Comparison of ENCODE assay signal across 7 cellular contexts in the genomic region with DNA sequence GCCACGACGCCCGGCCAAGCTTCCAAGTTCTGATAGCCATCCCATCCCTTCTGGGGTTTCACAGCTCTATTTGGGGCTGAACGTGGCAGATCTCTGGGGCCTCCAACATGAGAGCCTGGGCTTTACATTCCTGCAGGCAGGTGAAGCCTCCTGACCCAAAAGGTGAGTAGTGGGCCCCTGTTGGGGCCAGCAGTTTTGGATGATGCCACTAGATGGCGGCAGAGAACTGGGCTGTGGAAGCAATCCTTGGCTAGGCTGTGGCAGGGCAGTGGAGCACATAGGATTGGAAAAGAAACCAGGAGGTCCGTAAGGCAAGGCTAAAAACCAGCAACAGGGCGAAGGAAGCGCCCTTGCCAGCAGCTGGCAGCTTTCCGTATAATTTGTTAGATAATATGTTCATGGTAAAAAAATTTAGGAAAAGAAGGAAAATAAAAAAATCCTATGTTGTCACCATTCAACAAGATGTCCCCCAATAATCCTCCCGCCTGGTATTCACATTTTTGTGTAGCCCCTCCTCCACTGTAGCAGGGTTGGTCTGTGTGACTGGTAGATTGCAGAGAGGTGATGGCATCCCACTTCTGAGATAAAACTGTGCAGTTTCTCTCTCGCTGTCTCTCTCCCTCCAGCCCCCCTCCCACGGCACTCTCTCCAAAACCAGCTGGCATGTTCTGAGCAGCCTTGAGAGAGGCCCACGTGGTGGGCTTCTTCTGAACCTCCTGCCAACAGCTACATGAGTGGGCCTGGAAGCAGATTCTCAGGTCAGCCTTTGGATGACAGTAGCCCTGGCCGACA. TPM values are rescaled to one million over a fixed set of nuclear protein-coding genes. Genes with fewer than 3 reads are reported as not detected.
A peak's percentile ranks its signal among the peaks of the same experiment; 100 is the strongest.
DNase-seq lines count a peak whose midpoint lies in the region; FAIRE-seq and TF ChIP-seq lines count a peak whose summit lies in the region.

No MANE protein-coding gene starts in this region.

- POLR2A ChIA-PET in HEK293T (lab: Yijun Ruan, JAX), result no interaction called here

- no peaks in the 10 kb centered on the region for H3K4me1 ChIP-seq in kidney (ENCODE audit: control insufficient read depth in 1 of 2, insufficient read depth in 1 of 2, low read depth in 1 of 2, low read length in 2 of 2)

- H3K27ac ChIP-seq in WERI-Rb-1 (no peak overlapping the region), kidney (ENCODE audit: low read depth in 2 of 2, low read length in 2 of 2) (no peak overlapping the region)

- FAIRE-seq in bronchial epithelial cell (lab: Jason Lieb, UNC), result no peak
- no peak for FAIRE-seq in kidney (lab: Jason Lieb, UNC)

- peak; percentile 62 for DNase-seq in GM12865 (ENCODE audit: low read depth)
- peak; percentile 84 for DNase-seq in HEK293T (ENCODE audit: extremely low spot score)
- peak; percentile 64 for DNase-seq in NCI-H1694 (lab: John Stamatoyannopoulos, UW)
- peak; percentile 72 for DNase-seq in WERI-Rb-1
- DNase-seq in bronchial epithelial cell (ENCODE audit: low read depth), result peak; percentile 38
- peak; percentile 75 for DNase-seq in kidney
- peak; percentile 39 for DNase-seq in stimulated activated CD4-positive, alpha-beta T cell treated with anti-CD3 and anti-CD28 coated beads, Interleukin-2, amount 100 ng/mL, for 4 hours (ENCODE audit: low read depth)

- peak; percentile 96 for TF ChIP-seq CTCF in GM12865 (IDR thresholded peaks at IDR 0.05; ENCODE audit: insufficient read depth, low read depth, low read length, missing control alignments)
- TF ChIP-seq CTCF in WERI-Rb-1 (IDR thresholded peaks at IDR 0.05; ENCODE audit: low read depth, low read length), result peak; percentile 92
- TF ChIP-seq CTCF in bronchial epithelial cell (IDR thresholded peaks at IDR 0.05; ENCODE audit: insufficient read depth, low read length, severe bottlenecking), result peak; percentile 97
- TF ChIP-seq CTCF in kidney (IDR thresholded peaks at IDR 0.05; ENCODE audit: borderline replicate concordance, extremely low read depth, insufficient read depth), result peak; percentile 73

- H3K9me3 ChIP-seq in WERI-Rb-1 (ENCODE audit: severe bottlenecking) (no peaks in the 10 kb centered on the region), kidney (ENCODE audit: control insufficient read depth in 1 of 2, low read length in 2 of 2) (no peaks in the 10 kb centered on the region)

- H3K4me3 ChIP-seq in GM12865 (ENCODE audit: low read depth, low read length) (no peak overlapping the region), WERI-Rb-1 (ENCODE audit: low read depth, low read length) (no peak overlapping the region), bronchial epithelial cell (ENCODE audit: low read depth, low read length) (no peak overlapping the region), kidney (ENCODE audit: low read length in 2 of 2) (no peak overlapping the region)

- CTCF ChIA-PET in HEK293T (lab: Yijun Ruan, JAX), result interaction anchor here (0.6 kb wide), 1 partner anchor 25 kb away, joined by 3 read pairs; no protein-coding TSS in a partner anchor

- H3K36me3 ChIP-seq in WERI-Rb-1, result no peaks in the 10 kb centered on the region
- no peaks in the 10 kb centered on the region for H3K36me3 ChIP-seq in bronchial epithelial cell (ENCODE audit: control insufficient read depth, insufficient read depth, low read length)
- H3K36me3 ChIP-seq in kidney (ENCODE audit: control insufficient read depth in 1 of 2, insufficient read depth in 2 of 2, low read length in 2 of 2), result no peaks in the 10 kb centered on the region

- no peak overlapping the region for H3K9ac ChIP-seq in kidney (ENCODE audit: low read length in 2 of 2)

- H3K27me3 ChIP-seq in WERI-Rb-1 (ENCODE audit: insufficient read depth, low read depth, severe bottlenecking) (peaks cover 3% of the 10 kb centered on the region), bronchial epithelial cell (ENCODE audit: control insufficient read depth, insufficient read depth, low read length) (no peaks in the 10 kb centered on the region)

- intact Hi-C loops in kidney (cut with DNase I), result no loop called here

TF ChIP-seq in HEK293T, 16 proteins besides CTCF, POLR2A, EP300 and RAD21:
- TF ChIP-seq, protein P1, sequence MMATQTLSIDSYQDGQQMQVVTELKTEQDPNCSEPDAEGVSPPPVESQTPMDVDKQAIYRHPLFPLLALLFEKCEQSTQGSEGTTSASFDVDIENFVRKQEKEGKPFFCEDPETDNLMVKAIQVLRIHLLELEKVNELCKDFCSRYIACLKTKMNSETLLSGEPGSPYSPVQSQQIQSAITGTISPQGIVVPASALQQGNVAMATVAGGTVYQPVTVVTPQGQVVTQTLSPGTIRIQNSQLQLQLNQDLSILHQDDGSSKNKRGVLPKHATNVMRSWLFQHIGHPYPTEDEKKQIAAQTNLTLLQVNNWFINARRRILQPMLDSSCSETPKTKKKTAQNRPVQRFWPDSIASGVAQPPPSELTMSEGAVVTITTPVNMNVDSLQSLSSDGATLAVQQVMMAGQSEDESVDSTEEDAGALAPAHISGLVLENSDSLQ (IDR thresholded peaks at IDR 0.05), result no peak
- no peak for TF ChIP-seq ARNT (IDR thresholded peaks at IDR 0.05)
- no peak for TF ChIP-seq FOXM1 (IDR thresholded peaks at IDR 0.05; ENCODE audit: borderline replicate concordance)
- TF ChIP-seq FOXA1 (IDR thresholded peaks at IDR 0.05), result no peak
- no peak for TF ChIP-seq LEF1 (IDR thresholded peaks at IDR 0.05; ENCODE audit: borderline replicate concordance)
- TF ChIP-seq FOXK2 (IDR thresholded peaks at IDR 0.05), result no peak
- no peak for TF ChIP-seq NFRKB (IDR thresholded peaks at IDR 0.05)
- TF ChIP-seq HDGF (IDR thresholded peaks at IDR 0.05; ENCODE audit: borderline replicate concordance), result no peak
- no peak for TF ChIP-seq CTBP1 (IDR thresholded peaks at IDR 0.05; ENCODE audit: borderline replicate concordance)
- no peak for TF ChIP-seq ZNF384 (IDR thresholded peaks at IDR 0.05)
- no peak for TF ChIP-seq SUZ12 (IDR thresholded peaks at IDR 0.05)
- no peak for TF ChIP-seq L3MBTL2 (conservative IDR thresholded peaks at IDR 0.05)
- TF ChIP-seq TARDBP (IDR thresholded peaks at IDR 0.05), result no peak
- TF ChIP-seq ELF4 (IDR thresholded peaks at IDR 0.05), result no peak
- TF ChIP-seq BHLHE40 (IDR thresholded peaks at IDR 0.05; ENCODE audit: borderline replicate concordance), result no peak
- no peak for TF ChIP-seq SP1 (IDR thresholded peaks at IDR 0.05)

RNA-seq across cellular contexts. Expression of gene OR4B1, which starts 43.6 kb away (rescaled TPM):
- total RNA-seq in bronchial epithelial cell, result not detected in 2 replicates
- total RNA-seq in kidney, result not detected
- not detected for polyA plus RNA-seq in kidney (ENCODE audit: insufficient read depth, low read depth, low replicate concordance)
